Comparison of ENCODE assay signal across 11 cellular contexts in genomic region chr15:85710340-85710842, GRCh38.
DNase-seq lines count a peak whose midpoint lies in the region; ATAC-seq and TF ChIP-seq lines count a peak whose summit lies in the region.
"Had no signal": no experiment of that assay in that cellular context is flagged by ENCODE, and none has a peak within 500 bp of the region (broad histone marks: within the 10 kb centered on the region; RNA-seq: fewer than 3 reads in every experiment).

No MANE protein-coding gene starts in this region.

- no peak overlapping the region for H3K27ac ChIP-seq in WERI-Rb-1
- H3K27ac ChIP-seq: 22Rv1, neural progenitor cell had no signal

- ATAC-seq in GM19468 (IDR thresholded peaks at IDR 0.05; ENCODE audit: extremely low read depth, unreplicated experiment) = peak; percentile 34
- ATAC-seq in HG03196 (IDR thresholded peaks at IDR 0.05; ENCODE audit: unreplicated experiment) = peak; percentile 38
- no peak for ATAC-seq in naive thymus-derived CD8-positive, alpha-beta T cell

- no peak overlapping the region for H3K27ac Mint-ChIP-seq in T-helper 2 cell treated with Interferon-gamma antibody and Interleukin-4, amounts not matched to agents 5 μg/mL and 100 μg/mL, for 36 hours
- H3K27ac Mint-ChIP-seq in naive thymus-derived CD8-positive, alpha-beta T cell = peak overlapping the region in 9 of 10 donors; percentile 38 to 95 (median 82)
- H3K27ac Mint-ChIP-seq: neural progenitor cell had no signal

- H3K36me3 Mint-ChIP-seq in T-helper 2 cell treated with Interferon-gamma antibody and Interleukin-4, amounts not matched to agents 5 μg/mL and 100 μg/mL, for 36 hours (ENCODE audit: low read depth) = peaks cover 48% of the 10 kb centered on the region
- H3K36me3 Mint-ChIP-seq in naive thymus-derived CD8-positive, alpha-beta T cell = peaks cover 5 to 79% (median 8%) of the 10 kb centered on the region in 3 donors

- no peaks in the 10 kb centered on the region for H3K27me3 Mint-ChIP-seq in T-helper 2 cell treated with Interferon-gamma antibody and Interleukin-4, amounts not matched to agents 5 μg/mL and 100 μg/mL, for 36 hours (ENCODE audit: low read depth)
- no peaks in the 10 kb centered on the region for H3K27me3 Mint-ChIP-seq in naive thymus-derived CD8-positive, alpha-beta T cell

- H3K4me1 Mint-ChIP-seq in T-helper 2 cell treated with Interferon-gamma antibody and Interleukin-4, amounts not matched to agents 5 μg/mL and 100 μg/mL, for 36 hours (ENCODE audit: low read depth) = peaks cover 44% of the 10 kb centered on the region
- H3K4me1 Mint-ChIP-seq in naive thymus-derived CD8-positive, alpha-beta T cell = peaks cover 26 to 66% (median 53%) of the 10 kb centered on the region in 4 donors

- no peaks in the 10 kb centered on the region for H3K9me3 Mint-ChIP-seq in T-helper 2 cell treated with Interferon-gamma antibody and Interleukin-4, amounts not matched to agents 5 μg/mL and 100 μg/mL, for 36 hours
- no peaks in the 10 kb centered on the region for H3K9me3 Mint-ChIP-seq in naive thymus-derived CD8-positive, alpha-beta T cell
- H3K9me3 Mint-ChIP-seq: neural progenitor cell had no signal

- DNase-seq in T-helper 2 cell treated with Interferon-gamma antibody and Interleukin-4, amounts not matched to agents 5 μg/mL and 100 μg/mL, for 36 hours (ENCODE audit: low spot score) = peak; percentile 63
- DNase-seq in T-helper 2 cell (no peak), NCI-H1105 (lab: John Stamatoyannopoulos, UW) (no peak), WERI-Rb-1 (no peak)
- no peak for DNase-seq in naive thymus-derived CD8-positive, alpha-beta T cell
- no peak for DNase-seq in central memory CD4-positive, alpha-beta T cell
- DNase-seq: foreskin melanocyte had no signal

- H3K36me3 ChIP-seq in WERI-Rb-1 = peaks cover 93% of the 10 kb centered on the region
- H3K36me3 ChIP-seq: neural progenitor cell had no signal

- H3K4me3 Mint-ChIP-seq in T-helper 2 cell treated with Interferon-gamma antibody and Interleukin-4, amounts not matched to agents 5 μg/mL and 100 μg/mL, for 36 hours = no peak overlapping the region
- H3K4me3 Mint-ChIP-seq in naive thymus-derived CD8-positive, alpha-beta T cell = no peak overlapping the region
- H3K4me3 Mint-ChIP-seq: neural progenitor cell had no signal

- H3K27me3 ChIP-seq in WERI-Rb-1 (ENCODE audit: insufficient read depth, low read depth, severe bottlenecking) = no peaks in the 10 kb centered on the region
- H3K27me3 ChIP-seq: neural progenitor cell had no signal

- no peak for TF ChIP-seq CTCF in WERI-Rb-1 (IDR thresholded peaks at IDR 0.05; ENCODE audit: low read depth, low read length)

- no peak overlapping the region for H3K4me3 ChIP-seq in WERI-Rb-1 (ENCODE audit: low read depth, low read length)
- H3K4me3 ChIP-seq: neural progenitor cell had no signal

- no peaks in the 10 kb centered on the region for H3K9me3 ChIP-seq in WERI-Rb-1 (ENCODE audit: severe bottlenecking)

- POLR2A ChIA-PET in naive thymus-derived CD8-positive, alpha-beta T cell (lab: Charles Lee) = no interaction called here

Comparison
In these comparisons a context has a peak if more than half of its experiments do, and no peak if none do; other contexts are left out.
1. ATAC-seq: peak in GM19468 (single experiment) and HG03196 (single experiment); none in naive thymus-derived CD8-positive, alpha-beta T cell (0 of 2).